Comparison of ENCODE assay signal across 14 cellular contexts in genomic region chr19:2185734-2186070, GRCh38. TPM values are rescaled to one million over a fixed set of nuclear protein-coding genes. Genes with fewer than 3 reads are reported as not detected.
DNase-seq lines count a peak whose midpoint lies in the region; ATAC-seq and TF ChIP-seq lines count a peak whose summit lies in the region.
"Had no signal": no experiment of that assay in that cellular context is flagged by ENCODE, and none has a peak within 500 bp of the region (broad histone marks: within the 10 kb centered on the region; RNA-seq: fewer than 3 reads in every experiment).

No MANE protein-coding gene starts in this region.

- DNase-seq in adipocyte (ENCODE audit: low read depth) (no peak), lung (ENCODE audit: low spot score) (no peak), SIG-M5 (lab: John Stamatoyannopoulos, UW) (no peak), body of pancreas (no peak)
- DNase-seq in central memory CD4-positive, alpha-beta T cell = no peak
- DNase-seq: ACHN; midbrain; NCI-H1105; NCI-H2227 treated with DMSO at 0.1 percent for 48 hours; PC-3; stimulated activated CD4-positive, alpha-beta T cell treated with anti-CD3 and anti-CD28 coated beads, Interleukin-2, amount 100 ng/mL, for 48 hours had no signal

- H3K79me2 ChIP-seq in ACC112 (ENCODE audit: control insufficient read depth, insufficient read depth, low read length, unreplicated experiment) = peaks cover 61% of the 10 kb centered on the region

- H3K27me3 ChIP-seq in ACC112 (ENCODE audit: insufficient read depth, low read length) (no peaks in the 10 kb centered on the region), adipocyte (replicated peaks; ENCODE audit: control insufficient read depth, insufficient read depth, low read length) (no peaks in the 10 kb centered on the region), lung (ENCODE audit: control insufficient read depth, insufficient read depth) (no peaks in the 10 kb centered on the region), skeletal muscle tissue (ENCODE audit: control insufficient read depth in 3 of 3, insufficient read depth in 3 of 3, low read length in 3 of 3) (no peaks in the 10 kb centered on the region), body of pancreas (no peaks in the 10 kb centered on the region)

- TF ChIP-seq POLR2A in body of pancreas (IDR thresholded peaks at IDR 0.05) = no peak

- H3K4me3 ChIP-seq in ACC112 (ENCODE audit: low read depth, low read length) (peak overlapping the region; percentile 60), adipocyte (ENCODE audit: low read length) (peak overlapping the region; percentile 62), lung (no peak overlapping the region), skeletal muscle tissue (ENCODE audit: low read length in 3 of 3) (peak overlapping the region; percentile 35 to 52 (median 50)), body of pancreas (no peak overlapping the region)

- H3K27ac ChIP-seq in ACC112 (ENCODE audit: low read depth, low read length) (peak overlapping the region; percentile 72), lung (ENCODE audit: low read depth in 1 of 2, low read length in 1 of 2) (peak overlapping the region; percentile 66 to 80), skeletal muscle tissue (ENCODE audit: low read depth, low read length) (peak overlapping the region; percentile 86), body of pancreas (peak overlapping the region in 2 of 4 donors; percentile 1 to 34)

- H3K36me3 ChIP-seq in ACC112 (ENCODE audit: insufficient read depth, low read length) (no peaks in the 10 kb centered on the region), adipocyte (ENCODE audit: control insufficient read depth, insufficient read depth, low read length, severe bottlenecking) (peaks cover 43% of the 10 kb centered on the region), lung (ENCODE audit: control insufficient read depth in 2 of 2, insufficient read depth in 2 of 2, low read length in 2 of 2) (peaks cover 0 to 40% of the 10 kb centered on the region in 2 donors), skeletal muscle tissue (ENCODE audit: control insufficient read depth in 3 of 3, insufficient read depth in 3 of 3, low read length in 3 of 3) (peaks cover 5 to 26% (median 13%) of the 10 kb centered on the region in 3 donors), body of pancreas (replicated peaks in 1 of 2; ENCODE audit: insufficient read depth in 1 of 2, low read depth in 2 of 2) (peaks cover 0 to 10% of the 10 kb centered on the region in 2 donors)

- no peak overlapping the region for H2AFZ ChIP-seq in ACC112 (ENCODE audit: low read length, unreplicated experiment)

- ATAC-seq in lung (ENCODE audit: insufficient read depth, low FRiP score) (peak; percentile 7), GM18502 (IDR thresholded peaks at IDR 0.05; ENCODE audit: poor library complexity, unreplicated experiment) (no peak), body of pancreas (no peak)
- ATAC-seq: PC-3 had no signal

- 39 to 65% methylated on average over 11 of the region's 11 CpGs for WGBS in lung, 2 donors
- 82 to 83% methylated on average over 11 of the region's 11 CpGs for WGBS in body of pancreas, 2 donors

- H3K4me1 ChIP-seq in ACC112 (ENCODE audit: control insufficient read depth, insufficient read depth, low read length, unreplicated experiment) = peaks cover 33% of the 10 kb centered on the region
- peaks cover 24% of the 10 kb centered on the region for H3K4me1 ChIP-seq in adipocyte (ENCODE audit: control insufficient read depth, insufficient read depth, low read length)
- peaks cover 5 to 33% of the 10 kb centered on the region in 2 donors for H3K4me1 ChIP-seq in lung (ENCODE audit: control insufficient read depth in 2 of 2, insufficient read depth in 2 of 2, low read length in 2 of 2)
- H3K4me1 ChIP-seq in skeletal muscle tissue (ENCODE audit: control insufficient read depth in 3 of 3, insufficient read depth in 3 of 3, low read length in 3 of 3) = peaks cover 46 to 78% (median 50%) of the 10 kb centered on the region in 3 donors
- peaks cover 10% of the 10 kb centered on the region for H3K4me1 ChIP-seq in body of pancreas

- intact Hi-C loops in body of pancreas (cut with DNase I) = no loop called here

- H3K9ac ChIP-seq in adipocyte (ENCODE audit: low read length) (peak overlapping the region; percentile 86), skeletal muscle tissue (ENCODE audit: low read depth in 1 of 3, low read length in 3 of 3) (peak overlapping the region in 2 of 3 donors; percentile 74 to 80)

- TF ChIP-seq CTCF in lung (IDR thresholded peaks at IDR 0.05; ENCODE audit: control extremely low read depth, extremely low read depth) (no peak), body of pancreas (IDR thresholded peaks at IDR 0.05) (no peak)

- H3K9me3 ChIP-seq in adipocyte (ENCODE audit: control insufficient read depth, low read length) = no peaks in the 10 kb centered on the region
- no peaks in the 10 kb centered on the region for H3K9me3 ChIP-seq in lung (ENCODE audit: control insufficient read depth in 2 of 2, insufficient read depth in 1 of 2, low read length in 1 of 2)
- no peaks in the 10 kb centered on the region for H3K9me3 ChIP-seq in skeletal muscle tissue (ENCODE audit: control insufficient read depth in 3 of 3, low read length in 3 of 3)
- H3K9me3 ChIP-seq in body of pancreas = no peaks in the 10 kb centered on the region

RNA-seq across cellular contexts. Expression of gene DOT1L, which starts 22.0 kb away (rescaled TPM):
- total RNA-seq in lung = 10 to 100 TPM; 20.4 to 46.4 TPM
- polyA plus RNA-seq in lung = 10 to 100 TPM; 13.0 to 19.2 TPM
- 5.7 TPM for total RNA-seq in skeletal muscle tissue
- total RNA-seq in body of pancreas = 10 to 100 TPM; 10.1 to 44.5 TPM

RNA-seq across cellular contexts. Expression of gene AP3D1, which starts 34.3 kb away (rescaled TPM):
- total RNA-seq in lung (100 to 1,000 TPM in 1 of 2 donors, 10 to 100 TPM in 1; 69.9 to 144 TPM), skeletal muscle tissue (33.4 TPM), body of pancreas (100 to 1,000 TPM in 1 of 2 donors, 10 to 100 TPM in 1; 77.0 to 124 TPM)
- 100 to 1,000 TPM in 1 of 2 donors, 10 to 100 TPM in 1; 55.3 to 101 TPM for polyA plus RNA-seq in lung

RNA-seq across cellular contexts. Expression of gene PLEKHJ1, which starts 50.4 kb away (rescaled TPM):
- total RNA-seq in lung (10 to 100 TPM; 64.4 to 64.6 TPM), skeletal muscle tissue (63.2 TPM), body of pancreas (10 to 100 TPM; 47.5 to 89.0 TPM)
- 10 to 100 TPM; 70.1 to 76.4 TPM for polyA plus RNA-seq in lung

RNA-seq across cellular contexts. Expression of gene SF3A2, which starts 50.9 kb away (rescaled TPM):
- total RNA-seq in lung (100 to 1,000 TPM in 1 of 2 donors, 10 to 100 TPM in 1; 67.5 to 113 TPM), skeletal muscle tissue (37.6 TPM), body of pancreas (10 to 100 TPM; 15.5 to 30.1 TPM)
- polyA plus RNA-seq in lung = 10 to 100 TPM; 37.2 to 58.5 TPM

Comparison
In these comparisons a context has a peak if more than half of its experiments do, and no peak if none do; other contexts are left out.
1. H3K4me3 ChIP-seq: peak in ACC112 (single experiment), adipocyte (single experiment) and skeletal muscle tissue (3 of 3); none in lung (single experiment) and body of pancreas (0 of 2).